In genomic region chr7:16646427-16647081, GRCh38 we compare ENCODE assay signal across 8 cellular contexts. TPM values are rescaled to one million over a fixed set of nuclear protein-coding genes. Genes with fewer than 3 reads are reported as not detected.
DNase-seq lines count a peak whose midpoint lies in the region; ATAC-seq, FAIRE-seq and TF ChIP-seq lines count a peak whose summit lies in the region.

No MANE protein-coding gene starts in this region.

- H3K27me3 Mint-ChIP-seq in naive thymus-derived CD4-positive, alpha-beta T cell: no peaks in the 10 kb centered on the region

- no peaks in the 10 kb centered on the region for H3K9me1 ChIP-seq in endothelial cell of umbilical vein (replicated peaks; ENCODE audit: control insufficient read depth, extremely low read depth, insufficient read depth, low read length)

- H3K36me3 Mint-ChIP-seq in naive thymus-derived CD4-positive, alpha-beta T cell: peaks cover 0 to 10% (median 0%) of the 10 kb centered on the region in 5 donors

- no peaks in the 10 kb centered on the region for H3K9me3 Mint-ChIP-seq in naive thymus-derived CD4-positive, alpha-beta T cell

- H3K9me3 ChIP-seq in DND-41 (ENCODE audit: insufficient read depth, low read length, severe bottlenecking) (no peaks in the 10 kb centered on the region), SU-DHL-6 (ENCODE audit: insufficient read depth, low read length) (no peaks in the 10 kb centered on the region), endothelial cell of umbilical vein (replicated peaks; ENCODE audit: control insufficient read depth, insufficient read depth, low read length) (no peaks in the 10 kb centered on the region)
- H3K9me3 ChIP-seq in naive thymus-derived CD4-positive, alpha-beta T cell (ENCODE audit: control insufficient read depth in 2 of 3, low read length in 3 of 3): no peaks in the 10 kb centered on the region

- H3K4me2 ChIP-seq in DND-41 (ENCODE audit: insufficient read depth, low read length) (peak overlapping the region; percentile 77), SU-DHL-6 (ENCODE audit: low read depth, low read length, poor library complexity, severe bottlenecking) (peak overlapping the region; percentile 77), endothelial cell of umbilical vein (ENCODE audit: insufficient read depth, low read length) (peak overlapping the region; percentile 95)

- peaks cover 14% of the 10 kb centered on the region; the same call in 1 of the 2 replicates for H3F3A ChIP-seq in SU-DHL-6 (ENCODE audit: insufficient read depth)

- TF ChIP-seq CTCF in DND-41 (IDR thresholded peaks at IDR 0.05; ENCODE audit: borderline replicate concordance, extremely low read depth, low read length, poor library complexity, severe bottlenecking) (no peak), SU-DHL-6 (IDR thresholded peaks at IDR 0.05; ENCODE audit: insufficient read depth, low read length, poor library complexity, severe bottlenecking) (no peak), endothelial cell of umbilical vein (IDR thresholded peaks at IDR 0.05; ENCODE audit: extremely low read depth in 1 of 2, insufficient read depth in 1 of 2, low read depth in 1 of 2, low read length in 2 of 2) (no peak)

- dilution Hi-C loops in endothelial cell of umbilical vein (cut with MboI; ENCODE audit: extremely low pct_ligation_motif_present, low sequenced_read_pairs): no loop called here

- H4K20me1 ChIP-seq in DND-41 (ENCODE audit: insufficient read depth, low read length) (peaks cover 39% of the 10 kb centered on the region; the same call in 1 of the 2 replicates), SU-DHL-6 (ENCODE audit: low read depth, low read length) (peaks cover 46% of the 10 kb centered on the region), endothelial cell of umbilical vein (replicated peaks; ENCODE audit: control insufficient read depth, extremely low read depth, insufficient read depth, low read length) (no peaks in the 10 kb centered on the region)

- peak overlapping the region; percentile 96 for H2AFZ ChIP-seq in DND-41 (ENCODE audit: low read depth, low read length)
- peak overlapping the region; percentile 8 for H2AFZ ChIP-seq in SU-DHL-6 (ENCODE audit: low read depth, low read length, severe bottlenecking)
- H2AFZ ChIP-seq in endothelial cell of umbilical vein (ENCODE audit: low read depth, low read length): peak overlapping the region; percentile 22

- BruUV-seq in endothelial cell of umbilical vein (replicated peaks; lab: Mats Ljungman, UMichigan): no TSS peak

- H3K4me3 ChIP-seq in DND-41 (ENCODE audit: low read depth in 1 of 2, low read length in 2 of 2) (peak overlapping the region; percentile 84 to 85), SU-DHL-6 (ENCODE audit: insufficient read depth, low read length, poor library complexity, severe bottlenecking) (peak overlapping the region; percentile 91), endothelial cell of umbilical vein (replicated peaks in 1 of 3; ENCODE audit: insufficient read depth in 1 of 3, low read depth in 1 of 3, low read length in 3 of 3) (peak overlapping the region; percentile 63 to 98 (median 98))
- peak overlapping the region; percentile 87 for H3K4me3 ChIP-seq in naive thymus-derived CD4-positive, alpha-beta T cell (ENCODE audit: low read length)

- DNase-seq in DND-41: peak; percentile 32
- DNase-seq in endothelial cell of umbilical vein (ENCODE audit: low read depth, low spot score): peak; percentile 43
- DNase-seq in naive thymus-derived CD4-positive, alpha-beta T cell: no peak
- no peak for DNase-seq in T-helper 9 cell
- DNase-seq in HuH-7 (ENCODE audit: low spot score): no peak

- peak overlapping the region; percentile 89 to 100 (median 97) for H3K4me3 Mint-ChIP-seq in naive thymus-derived CD4-positive, alpha-beta T cell

- intact Hi-C loops in endothelial cell of umbilical vein (cut with micrococcal nuclease): loop anchor here (2.0 to 5.0 kb wide), 4 partner anchors 14 to 959 kb away; partner anchors contain the start of genes MEOX2 and TSPAN13
- intact Hi-C loops in naive thymus-derived CD4-positive, alpha-beta T cell (cut with micrococcal nuclease): loop anchor here (1.0 to 10.0 kb wide), 5 partner anchors 9 to 652 kb away; partner anchors contain the start of gene AHR (in 2 of the 2)

- H3K27me3 ChIP-seq in DND-41 (ENCODE audit: insufficient read depth, low read length, poor library complexity) (no peaks in the 10 kb centered on the region), SU-DHL-6 (ENCODE audit: low read length) (no peaks in the 10 kb centered on the region), endothelial cell of umbilical vein (ENCODE audit: control insufficient read depth in 2 of 2, insufficient read depth in 2 of 2, low read length in 2 of 2) (no peaks in the 10 kb centered on the region)
- H3K27me3 ChIP-seq in naive thymus-derived CD4-positive, alpha-beta T cell (ENCODE audit: control insufficient read depth in 2 of 2, insufficient read depth in 2 of 2, low read length in 2 of 2): no peaks in the 10 kb centered on the region

- H3K27ac ChIP-seq in DND-41 (ENCODE audit: low read length): peak overlapping the region; percentile 91
- H3K27ac ChIP-seq in SU-DHL-6 (ENCODE audit: low read depth, low read length): peak overlapping the region; percentile 43
- H3K27ac ChIP-seq in endothelial cell of umbilical vein (ENCODE audit: insufficient read depth, low read depth, low read length): peak overlapping the region; percentile 91
- H3K27ac ChIP-seq in naive thymus-derived CD4-positive, alpha-beta T cell (ENCODE audit: low read depth, low read length): peak overlapping the region; percentile 76

- no peak for TF ChIP-seq POLR2A in endothelial cell of umbilical vein (IDR thresholded peaks at IDR 0.05; ENCODE audit: low read depth, low read length)

- peaks cover 50 to 85% (median 72%) of the 10 kb centered on the region in 7 donors for H3K4me1 Mint-ChIP-seq in naive thymus-derived CD4-positive, alpha-beta T cell

- peak; percentile 6; the same call in 1 of the 3 replicates for ATAC-seq in DND-41 (ENCODE audit: insufficient read depth, low read depth)
- peak; percentile 1 for ATAC-seq in HG03280 (IDR thresholded peaks at IDR 0.05; ENCODE audit: unreplicated experiment)
- no peak for ATAC-seq in naive thymus-derived CD4-positive, alpha-beta T cell
- ATAC-seq in HG02870 (IDR thresholded peaks at IDR 0.05; ENCODE audit: unreplicated experiment): no peak

- no peak for FAIRE-seq in endothelial cell of umbilical vein (lab: Jason Lieb, UNC)

- H3K9me2 ChIP-seq in SU-DHL-6 (replicated peaks; ENCODE audit: insufficient read depth, low read length): no peaks in the 10 kb centered on the region

- POLR2A ChIA-PET in endothelial cell of umbilical vein (lab: Charles Lee): interaction anchor here (0.7 to 1.4 kb wide), 3 partner anchors 10 to 1876 kb away, joined by 3 to 7 read pairs (median 3); no protein-coding TSS in a partner anchor
- POLR2A ChIA-PET in naive thymus-derived CD4-positive, alpha-beta T cell (lab: Charles Lee): interaction anchor here (0.5 to 2.6 kb wide), 8 partner anchors 10 to 279 kb away, joined by 3 to 19 read pairs (median 4); no protein-coding TSS in a partner anchor

- peaks cover 52% of the 10 kb centered on the region for H3K4me1 ChIP-seq in DND-41 (ENCODE audit: insufficient read depth, low read length)
- H3K4me1 ChIP-seq in endothelial cell of umbilical vein (ENCODE audit: control insufficient read depth, extremely low read depth, insufficient read depth, low read length): peaks cover 53% of the 10 kb centered on the region
- H3K4me1 ChIP-seq in naive thymus-derived CD4-positive, alpha-beta T cell (ENCODE audit: control insufficient read depth in 2 of 2, insufficient read depth in 2 of 2, low read length in 2 of 2): peaks cover 20 to 29% of the 10 kb centered on the region in 2 donors

- H3K36me3 ChIP-seq in DND-41 (ENCODE audit: insufficient read depth, low read length): no peaks in the 10 kb centered on the region
- 0 out of 2 replicates have a peak, but pooled peaks cover 7% of the 10 kb centered on the region for H3K36me3 ChIP-seq in SU-DHL-6 (ENCODE audit: low read length)
- no peaks in the 10 kb centered on the region for H3K36me3 ChIP-seq in endothelial cell of umbilical vein (ENCODE audit: control insufficient read depth in 2 of 2, extremely low read depth in 1 of 2, insufficient read depth in 2 of 2, low read length in 2 of 2)
- H3K36me3 ChIP-seq in naive thymus-derived CD4-positive, alpha-beta T cell (ENCODE audit: control insufficient read depth in 2 of 3, insufficient read depth in 3 of 3, low read length in 3 of 3): no peaks in the 10 kb centered on the region

- peak overlapping the region; percentile 74 for H3K9ac ChIP-seq in DND-41 (ENCODE audit: low read depth, low read length)
- peak overlapping the region; percentile 66 for H3K9ac ChIP-seq in SU-DHL-6 (ENCODE audit: low read length)
- peak overlapping the region; percentile 88 for H3K9ac ChIP-seq in endothelial cell of umbilical vein (replicated peaks; ENCODE audit: extremely low read depth, insufficient read depth, low read length)

- CTCF ChIA-PET in endothelial cell of umbilical vein (lab: Charles Lee): interaction anchor here (1.1 kb wide), 1 partner anchor 82 kb away, joined by 3 read pairs; no protein-coding TSS in a partner anchor
- CTCF ChIA-PET in naive thymus-derived CD4-positive, alpha-beta T cell (lab: Charles Lee): no interaction called here

- peak overlapping the region; percentile 91 to 99 (median 97) for H3K27ac Mint-ChIP-seq in naive thymus-derived CD4-positive, alpha-beta T cell

- H3K79me2 ChIP-seq in DND-41 (ENCODE audit: insufficient read depth, low read length) (peaks cover 89% of the 10 kb centered on the region), SU-DHL-6 (ENCODE audit: insufficient read depth, low read length) (peaks cover 52% of the 10 kb centered on the region), endothelial cell of umbilical vein (ENCODE audit: control insufficient read depth, insufficient read depth, low read length) (peaks cover 57% of the 10 kb centered on the region)

RNA-seq across cellular contexts. Expression of gene BZW2, which starts 0.6 kb away (rescaled TPM):
- 95.3 and 106 TPM in 2 replicates for total RNA-seq in endothelial cell of umbilical vein
- 25.7 and 39.7 TPM in 2 replicates for polyA plus RNA-seq in endothelial cell of umbilical vein
- 102 and 123 TPM in 2 replicates for polyA plus RNA-seq in endothelial cell of umbilical vein (2011; cell fraction: cytosol; rRNA removed)
- polyA plus RNA-seq in endothelial cell of umbilical vein (2011; cell fraction: nucleus; rRNA removed): 85.1 and 86.6 TPM in 2 replicates
- polyA plus RNA-seq in endothelial cell of umbilical vein (2012): 116 and 121 TPM in 2 replicates
- 48.6 and 54.5 TPM in 2 replicates for polyA minus RNA-seq in endothelial cell of umbilical vein
- 26.6 TPM for polyA minus RNA-seq in endothelial cell of umbilical vein (2011; cell fraction: cytosol; rRNA and poly(A)+ RNA removed)
- polyA minus RNA-seq in endothelial cell of umbilical vein (2011; cell fraction: nucleus; rRNA and poly(A)+ RNA removed): 26.5 and 37.1 TPM in 2 replicates
- total RNA-seq in naive thymus-derived CD4-positive, alpha-beta T cell: 10 to 100 TPM; 24.6 to 52.1 (median 28.0) TPM
- 10 to 100 TPM; 73.2 to 79.3 TPM for polyA plus RNA-seq in naive thymus-derived CD4-positive, alpha-beta T cell

RNA-seq across cellular contexts. Expression of gene ANKMY2, which starts 1.0 kb away (rescaled TPM):
- 9.8 and 11.6 TPM in 2 replicates for total RNA-seq in endothelial cell of umbilical vein
- polyA plus RNA-seq in endothelial cell of umbilical vein: 5.5 and 7.7 TPM in 2 replicates
- 9.3 and 10.7 TPM in 2 replicates for polyA plus RNA-seq in endothelial cell of umbilical vein (2011; cell fraction: cytosol; rRNA removed)
- polyA plus RNA-seq in endothelial cell of umbilical vein (2011; cell fraction: nucleus; rRNA removed): 23.8 and 24.0 TPM in 2 replicates
- 9.2 and 10.8 TPM in 2 replicates for polyA plus RNA-seq in endothelial cell of umbilical vein (2012)
- 8.5 and 12.2 TPM in 2 replicates for polyA minus RNA-seq in endothelial cell of umbilical vein
- 8.3 TPM for polyA minus RNA-seq in endothelial cell of umbilical vein (2011; cell fraction: cytosol; rRNA and poly(A)+ RNA removed)
- 6.3 and 10.0 TPM in 2 replicates for polyA minus RNA-seq in endothelial cell of umbilical vein (2011; cell fraction: nucleus; rRNA and poly(A)+ RNA removed)
- total RNA-seq in naive thymus-derived CD4-positive, alpha-beta T cell: 10 to 100 TPM in 2 of 5 experiments, 1 to 10 TPM in 3; 6.3 to 16.4 (median 8.7) TPM
- 10 to 100 TPM; 15.4 to 15.6 TPM for polyA plus RNA-seq in naive thymus-derived CD4-positive, alpha-beta T cell

Comparison
In these comparisons a context has a peak if more than half of its experiments do, and no peak if none do; other contexts are left out.
1. ATAC-seq: peak in DND-41 (single experiment) and HG03280 (single experiment); none in naive thymus-derived CD4-positive, alpha-beta T cell (single experiment) and HG02870 (single experiment).
2. DNase-seq: peak in DND-41 (single experiment) and endothelial cell of umbilical vein (single experiment); none in naive thymus-derived CD4-positive, alpha-beta T cell (0 of 9), T-helper 9 cell (single experiment) and HuH-7 (single experiment).
3. H2AFZ ChIP-seq: peak in every context shown above with its lines; median percentile 96 in DND-41; 22 in endothelial cell of umbilical vein; 8 in SU-DHL-6.
4. Peak in every context shown above with its lines, with median percentiles within 50 percentile points of each other: H3K27ac ChIP-seq, H3K4me2 ChIP-seq, H3K4me3 ChIP-seq and H3K9ac ChIP-seq.